Comparison of ENCODE assay signal across 8 cellular contexts in the genomic region with DNA sequence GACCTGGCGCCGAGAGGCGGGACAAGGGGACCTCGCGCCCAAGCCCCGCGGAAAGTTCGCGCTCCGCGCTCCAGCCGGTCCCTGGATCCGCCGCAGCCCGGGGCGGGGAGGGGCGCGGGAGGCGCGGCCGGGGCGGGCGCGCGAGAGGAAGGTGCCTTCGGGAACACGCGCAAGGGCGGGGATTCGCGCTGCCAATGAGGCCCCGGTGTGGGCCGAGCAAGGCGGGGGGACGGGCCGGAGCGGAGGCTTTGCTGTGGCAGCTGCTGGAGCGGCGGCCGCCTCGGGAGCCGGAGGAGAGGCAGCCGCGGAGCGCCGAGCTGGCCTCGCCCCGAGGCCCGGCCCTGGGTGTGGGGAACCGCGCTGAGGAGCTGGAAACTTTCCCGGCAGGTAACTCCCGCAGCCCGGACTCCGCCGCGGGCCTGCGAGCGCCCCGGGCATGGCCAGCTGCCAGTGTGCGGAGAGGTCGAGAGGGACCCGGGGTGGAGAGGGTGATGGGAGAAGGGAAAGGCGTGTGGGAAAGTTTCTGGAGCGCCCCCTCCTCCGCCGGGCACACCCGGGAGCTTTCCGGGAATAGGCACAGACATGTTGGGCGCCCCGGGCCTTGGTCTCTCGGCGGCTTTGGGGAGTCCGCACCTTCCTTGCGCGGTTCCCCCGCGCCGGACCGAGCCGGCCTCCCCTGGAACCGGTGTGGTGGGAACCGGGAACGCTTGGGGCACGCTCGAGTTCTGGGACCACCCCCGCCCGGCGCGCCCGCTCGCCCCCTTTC. TPM values are rescaled to one million over a fixed set of nuclear protein-coding genes. Genes with fewer than 3 reads are reported as not detected.
DNase-seq lines count a peak whose midpoint lies in the region; ATAC-seq and TF ChIP-seq lines count a peak whose summit lies in the region.

A gene (plus strand): TSS at position 245 of the 766 bp plus-strand sequence. CDS start 97,271 bp downstream, outside the sequence.

- no peaks in the 10 kb centered on the region for H3K9me3 Mint-ChIP-seq in CD8-positive, alpha-beta memory T cell
- H3K9me3 Mint-ChIP-seq in endothelial cell (ENCODE audit: unreplicated experiment), result no peaks in the 10 kb centered on the region

- no peaks in the 10 kb centered on the region for H3K27me3 ChIP-seq in CD8-positive, alpha-beta memory T cell (ENCODE audit: insufficient read depth, low read length, poor library complexity, severe bottlenecking)

- H3K9me3 ChIP-seq in CD8-positive, alpha-beta memory T cell (ENCODE audit: low read length), result no peaks in the 10 kb centered on the region

- CTCF ChIA-PET in CD8-positive, alpha-beta memory T cell (lab: Charles Lee), result no interaction called here

- peak within 1 kb of the TSS; percentile 67 to 90 (median 83) for H3K4me3 Mint-ChIP-seq in CD8-positive, alpha-beta memory T cell
- H3K4me3 Mint-ChIP-seq in endothelial cell (ENCODE audit: unreplicated experiment), result peak within 1 kb of the TSS; percentile 98

- POLR2A ChIA-PET in CD8-positive, alpha-beta memory T cell (lab: Charles Lee), result no interaction called here

- peaks cover 14 to 19% (median 16%) of the 10 kb centered on the region in 3 donors for H3K4me1 Mint-ChIP-seq in CD8-positive, alpha-beta memory T cell
- peaks cover 55% of the 10 kb centered on the region for H3K4me1 Mint-ChIP-seq in endothelial cell (ENCODE audit: unreplicated experiment)

- TF ChIP-seq CTCF in endothelial cell (IDR thresholded peaks at IDR 0.05; ENCODE audit: unreplicated experiment), result no peak

- ATAC-seq in GM19452 (IDR thresholded peaks at IDR 0.05; ENCODE audit: unreplicated experiment), result peak; percentile 94
- ATAC-seq in HG03521 (IDR thresholded peaks at IDR 0.05; ENCODE audit: unreplicated experiment), result peak; percentile 84

- H3K27ac ChIP-seq in CD8-positive, alpha-beta memory T cell (ENCODE audit: low read depth, low read length), result no peak within 1 kb of the TSS

- H3K36me3 Mint-ChIP-seq in CD8-positive, alpha-beta memory T cell, result no peaks in the 10 kb centered on the region
- peaks cover 9% of the 10 kb centered on the region for H3K36me3 Mint-ChIP-seq in endothelial cell (ENCODE audit: low read depth, unreplicated experiment)

- peaks cover 7% of the 10 kb centered on the region for H3K4me1 ChIP-seq in CD8-positive, alpha-beta memory T cell (ENCODE audit: insufficient read depth, low read length)

- peak in 4 of 5 donors; percentile 8 to 40 (median 23) for DNase-seq in CD8-positive, alpha-beta memory T cell
- peak; percentile 83 for DNase-seq in NCI-H774 (lab: John Stamatoyannopoulos, UW)
- DNase-seq in activated CD8-positive, alpha-beta memory T cell treated with anti-CD3 and anti-CD28 coated beads for 48 hours (ENCODE audit: low read depth in 2 of 3, low spot score in 2 of 3), result peak; percentile 25 to 47 (median 44)
- DNase-seq in endothelial cell (ENCODE audit: low spot score), result peak; percentile 93
- peak; percentile 98 for DNase-seq in mesenteric fat pad (ENCODE audit: low spot score)
- DNase-seq in stimulated activated CD8-positive, alpha-beta memory T cell treated with anti-CD3 and anti-CD28 coated beads, Interleukin-2, amount 100 ng/mL, for 48 hours (ENCODE audit: low read depth in 2 of 2), result peak; percentile 52 to 67

- H3K36me3 ChIP-seq in CD8-positive, alpha-beta memory T cell (ENCODE audit: insufficient read depth, low read length), result no peaks in the 10 kb centered on the region

- peak within 1 kb of the TSS; percentile 37 for H3K4me3 ChIP-seq in CD8-positive, alpha-beta memory T cell (ENCODE audit: low read length)

- peak within 1 kb of the TSS in 1 of 8 donors; percentile 60 for H3K27ac Mint-ChIP-seq in CD8-positive, alpha-beta memory T cell
- H3K27ac Mint-ChIP-seq in endothelial cell (ENCODE audit: unreplicated experiment), result peak within 1 kb of the TSS; percentile 98

- peaks cover 20 to 69% of the 10 kb centered on the region in 2 donors for H3K27me3 Mint-ChIP-seq in CD8-positive, alpha-beta memory T cell
- peaks cover 15% of the 10 kb centered on the region for H3K27me3 Mint-ChIP-seq in endothelial cell (ENCODE audit: unreplicated experiment)

RNA-seq across cellular contexts. Expression of the gene that starts here (rescaled TPM):
- total RNA-seq in CD8-positive, alpha-beta memory T cell, result under 1 TPM; 0.11 to 0.13 TPM
- polyA plus RNA-seq in CD8-positive, alpha-beta memory T cell, result 0.64 TPM
- 84.1 TPM for total RNA-seq in endothelial cell (ENCODE audit: unreplicated experiment)
- 27.9 TPM for total RNA-seq in mesenteric fat pad

Comparison
In these comparisons a context has a peak if more than half of its experiments do, and no peak if none do; other contexts are left out.
1. RNA of the gene that starts here (total RNA-seq): 84.1 TPM in endothelial cell (single experiment) and 27.9 TPM in mesenteric fat pad (single experiment); 0.11 to 0.13 TPM in CD8-positive, alpha-beta memory T cell; every median in the first group is over 10 times any median in the second.
2. Peak in DNase-seq and H3K4me3 ChIP-seq in CD8-positive, alpha-beta memory T cell; RNA of the gene not detected or under 1 TPM.
3. DNase-seq: peak in every context shown above with its lines; median percentile 98 in mesenteric fat pad; 93 in endothelial cell; 83 in NCI-H774; 60 in stimulated activated CD8-positive, alpha-beta memory T cell treated with anti-CD3 and anti-CD28 coated beads, Interleukin-2, amount 100 ng/mL, for 48 hours; 44 in activated CD8-positive, alpha-beta memory T cell treated with anti-CD3 and anti-CD28 coated beads for 48 hours; 23 in CD8-positive, alpha-beta memory T cell.